32 cellular contexts compared by ENCODE assay signal in the genomic region with DNA sequence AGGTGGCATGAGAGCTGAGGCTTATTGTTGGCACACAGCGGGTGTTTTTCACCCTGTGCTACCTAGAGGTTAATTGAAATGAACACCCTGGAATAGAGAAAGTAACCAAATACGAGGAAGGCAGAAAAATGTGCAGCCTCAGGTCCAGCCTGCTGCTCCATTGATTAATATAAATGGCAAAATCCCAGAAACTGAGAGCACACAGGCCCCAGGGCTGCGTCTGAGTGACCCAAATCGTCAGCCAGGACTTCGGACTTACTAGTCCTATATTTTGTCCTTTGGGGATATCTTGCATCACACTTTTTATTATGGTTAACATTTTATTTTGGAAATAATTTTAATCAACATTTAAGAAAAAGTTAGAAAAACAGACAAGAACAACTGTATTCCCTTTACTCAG.
"Had no signal": no experiment of that assay in that cellular context is flagged by ENCODE, and none has a peak within 500 bp of the region (broad histone marks: within the 10 kb centered on the region; RNA-seq: fewer than 3 reads in every experiment).

No MANE protein-coding gene starts in this region.

- ATAC-seq: activated CD8-positive, alpha-beta T cell treated with anti-CD3 and anti-CD28 coated beads for 36 hours; activated naive CD4-positive, alpha-beta T cell treated with anti-CD3 and anti-CD28 coated beads, Interleukin-2, amount 50 U/mL, for 72 hours; activated T-cell treated with anti-CD3 and anti-CD28 coated beads, Interleukin-2, amount 50 U/mL, for 4 hours; activated T-cell treated with anti-CD3 and anti-CD28 coated beads, Interleukin-2, amount 50 U/mL, for 72 hours; activated T-helper 17 cell treated with anti-CD3 and anti-CD28 coated beads, Interleukin-2, amount 50 U/mL, for 72 hours; body of pancreas had no signal

- DNase-seq: activated B cell treated with CpG ODN at 0.5 μM for 24 hours; activated CD4-positive, alpha-beta memory T cell treated with anti-CD3 and anti-CD28 coated beads for 36 hours; activated CD4-positive, alpha-beta T cell treated with anti-CD3 and anti-CD28 coated beads for 4 hours; activated CD4-positive, alpha-beta T cell treated with anti-CD3 and anti-CD28 coated beads, Interleukin-2, amount 10 ng/mL, durations not matched to agents 24 days and 14 days; activated CD4-positive, alpha-beta T cell treated with anti-CD3 and anti-CD28 coated beads, Interleukin-2, amount 50 U/mL, for 1 hour; activated CD4-positive, alpha-beta T cell treated with anti-CD3 and anti-CD28 coated beads, Interleukin-2, amount 50 U/mL, for 4 hours; activated CD4-positive, CD25-positive, alpha-beta regulatory T cell treated with anti-CD3 and anti-CD28 coated beads, Interleukin-2, amount 50 U/mL, for 72 hours; activated CD8-positive, alpha-beta memory T cell treated with anti-CD3 and anti-CD28 coated beads, Interleukin-2, amount 50 U/mL, for 4 hours; activated CD8-positive, alpha-beta T cell treated with anti-CD3 and anti-CD28 coated beads for 36 hours; activated effector memory CD4-positive, alpha-beta T cell treated with anti-CD3 and anti-CD28 coated beads, Interleukin-2, amount 50 U/mL, for 16 hours; activated gamma-delta T cell treated with Interleukin-2 at 50 U/mL for 16 hours; activated naive CD4-positive, alpha-beta T cell; activated naive CD4-positive, alpha-beta T cell treated with anti-CD3 and anti-CD28 coated beads for 36 hours; activated naive CD4-positive, alpha-beta T cell treated with anti-CD3 and anti-CD28 coated beads, Interleukin-2, amount 50 U/mL, for 16 hours; activated naive CD8-positive, alpha-beta T cell treated with anti-CD3 and anti-CD28 coated beads for 36 hours; activated T-cell treated with anti-CD3 and anti-CD28 coated beads for 4 hours; activated T-cell treated with anti-CD3 and anti-CD28 coated beads, Interleukin-2, amount 50 U/mL, for 1 hour; activated T-cell treated with anti-CD3 and anti-CD28 coated beads, Interleukin-2, amount 50 U/mL, for 4 hours; activated T-cell treated with anti-CD3 and anti-CD28 coated beads, Interleukin-2, amount 50 U/mL, for 72 hours; adrenal gland; amniotic stem cell; aorta; body of pancreas; brain microvascular endothelial cell; central memory CD4-positive, alpha-beta T cell; T-helper 1 cell; T-helper 2 cell; T-helper 9 cell had no signal

- H3K4me1 ChIP-seq: adrenal gland, body of pancreas, breast epithelium had no signal

- H3K36me3 ChIP-seq: adrenal gland, brain microvascular endothelial cell, breast epithelium had no signal

- H3K27ac ChIP-seq: adrenal gland, body of pancreas, brain microvascular endothelial cell, breast epithelium, VCaP had no signal

- H3K4me3 ChIP-seq: adrenal gland, body of pancreas, breast epithelium had no signal

- H3K27me3 ChIP-seq: adrenal gland, body of pancreas, brain microvascular endothelial cell, breast epithelium had no signal

- H3K9me3 ChIP-seq: adrenal gland, body of pancreas, breast epithelium had no signal
